ENCODE assay signal across 25 cellular contexts in the genomic region with DNA sequence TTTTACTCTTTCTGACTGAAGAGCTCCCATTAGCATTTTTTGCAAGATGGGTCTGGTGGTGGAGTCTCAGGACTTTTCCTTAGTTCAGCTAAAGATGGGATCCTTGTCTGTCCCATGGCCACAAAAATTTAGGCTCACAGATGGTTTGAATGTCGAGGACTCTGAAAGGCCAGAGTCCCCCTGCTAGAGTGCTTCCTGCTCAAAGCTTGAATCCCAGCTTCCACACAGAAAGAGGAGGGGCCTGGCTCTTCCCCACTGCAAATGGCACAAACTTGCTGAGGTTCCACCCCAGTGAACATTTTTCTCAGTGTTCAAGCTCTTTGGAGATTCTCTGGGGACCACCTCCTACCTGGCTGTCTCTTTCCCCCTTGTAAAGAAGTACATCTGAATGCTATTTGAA.
DNase-seq lines count a peak whose midpoint lies in the region; ATAC-seq, FAIRE-seq and TF ChIP-seq lines count a peak whose summit lies in the region.
"Had no signal": no experiment of that assay in that cellular context is flagged by ENCODE, and none has a peak within 500 bp of the region (broad histone marks: within the 10 kb centered on the region; RNA-seq: fewer than 3 reads in every experiment).

No MANE protein-coding gene starts in this region.

- H3K27me3 ChIP-seq in hepatocyte (no peaks in the 10 kb centered on the region), pancreas (no peaks in the 10 kb centered on the region)

- FAIRE-seq in A549 (lab: Jason Lieb, UNC): no peak
- peak; percentile 71 for FAIRE-seq in GM18507 (lab: Jason Lieb, UNC)
- FAIRE-seq in pancreas (lab: Jason Lieb, UNC): no peak
- FAIRE-seq: D721Med, HTR-8/SVneo had no signal

- no peaks in the 10 kb centered on the region for H3K36me3 ChIP-seq in hepatocyte (replicated peaks; ENCODE audit: insufficient read depth, low read depth)
- H3K36me3 ChIP-seq in pancreas: no peaks in the 10 kb centered on the region

- H4K20me1 ChIP-seq in hepatocyte (ENCODE audit: insufficient read depth, poor library complexity, severe bottlenecking): no peaks in the 10 kb centered on the region

- POLR2A ChIA-PET in A549 (lab: Yijun Ruan, JAX): no interaction called here

- no peak for TF ChIP-seq EP300 in A549 (IDR thresholded peaks at IDR 0.05)

- H3K27ac ChIP-seq in A549 (peak overlapping the region; percentile 82 to 84), hepatocyte (peak overlapping the region; percentile 82), pancreas (peak overlapping the region in 3 of 4 donors; percentile 28 to 81 (median 80))
- H3K27ac ChIP-seq: C4-2B, RWPE1 had no signal

- H3K4me3 ChIP-seq in A549: no peak overlapping the region
- no peak overlapping the region for H3K4me3 ChIP-seq in hepatocyte
- H3K4me3 ChIP-seq in pancreas: no peak overlapping the region

- intact Hi-C loops in pancreas (cut with DNase I): no loop called here
- intact Hi-C loops in Right ventricle myocardium inferior (cut with DNase I): no loop called here

- H2AFZ ChIP-seq in hepatocyte: peak overlapping the region; percentile 22

- ATAC-seq in A549 (no peak), pancreas (no peak), GM19035 (IDR thresholded peaks at IDR 0.05; ENCODE audit: unreplicated experiment) (no peak), GM19351 (IDR thresholded peaks at IDR 0.05; ENCODE audit: unreplicated experiment) (no peak), Right ventricle myocardium inferior (no peak)
- ATAC-seq: CD8-positive, alpha-beta T cell; Panc1 had no signal

- TF ChIP-seq CTCF in A549 (IDR thresholded peaks at IDR 0.05) (no peak), hepatocyte (IDR thresholded peaks at IDR 0.05; ENCODE audit: poor library complexity) (no peak), pancreas (IDR thresholded peaks at IDR 0.05) (no peak)

- WGBS in A549 (ENCODE audit: missing lambda C conversion rate): 71% methylated on average over 1 of the region's 1 CpG
- WGBS in hepatocyte (ENCODE audit: low lambda C conversion rate, missing lambda C conversion rate): 42% methylated on average over 1 of the region's 1 CpG
- WGBS in pancreas, 2 donors: 62 to 70% methylated on average over 1 of the region's 1 CpG

- TF ChIP-seq RAD21 in A549 (conservative IDR thresholded peaks at IDR 0.05 in 1 of 2, IDR thresholded peaks at IDR 0.05 in 1 of 2): no peak

- H3K9me2 ChIP-seq in hepatocyte (replicated peaks; ENCODE audit: insufficient read depth): no peaks in the 10 kb centered on the region

- peaks cover 34% of the 10 kb centered on the region for H3K4me1 ChIP-seq in A549
- H3K4me1 ChIP-seq in hepatocyte (ENCODE audit: insufficient read depth): peaks cover 19% of the 10 kb centered on the region
- peaks cover 16 to 26% (median 24%) of the 10 kb centered on the region in 3 donors for H3K4me1 ChIP-seq in pancreas

- H3K79me2 ChIP-seq in hepatocyte: peaks cover 20% of the 10 kb centered on the region

- H3K9me3 ChIP-seq in A549: peaks cover 43% of the 10 kb centered on the region; the same call in 2 of the 3 replicates
- no peaks in the 10 kb centered on the region for H3K9me3 ChIP-seq in hepatocyte (ENCODE audit: low read depth)
- H3K9me3 ChIP-seq in pancreas: no peaks in the 10 kb centered on the region

- H3K4me2 ChIP-seq in A549 (no peak overlapping the region), hepatocyte (peak overlapping the region; percentile 58)

- TF ChIP-seq POLR2A in A549 (IDR thresholded peaks at IDR 0.05; ENCODE audit: low read length): no peak

- DNase-seq in A549 (ENCODE audit: low read depth in 1 of 2, low spot score in 1 of 2) (no peak), GM18507 (ENCODE audit: extremely low spot score, insufficient read length, low read depth) (no peak), hepatocyte (ENCODE audit: low spot score) (no peak), pancreas (no peak), Right ventricle myocardium inferior (ENCODE audit: missing footprints) (no peak), NCI-H1092 (lab: John Stamatoyannopoulos, UW) (no peak)
- DNase-seq: CD8-positive, alpha-beta T cell; GOT3; HCEC 1CT; KBM-7; MV-4-11; NCI-H1105 treated with DMSO at 0.1 percent for 48 hours; NCI-H2029; NCI-H2227 treated with DMSO at 0.1 percent for 48 hours; NCI-H510A; NCI-H69; SHP77 treated with DMSO at 0.1 percent for 48 hours; T-helper 1 cell had no signal

- CTCF ChIA-PET in A549 (lab: Yijun Ruan, JAX): interaction anchor here (0.5 kb wide), 1 partner anchor 25 kb away, joined by 3 read pairs; no protein-coding TSS in a partner anchor

TF ChIP-seq in A549, 52 proteins besides CTCF, POLR2A, EP300 and RAD21:
- TF ChIP-seq HOXB13 (CRISPR knock-in tag; IDR thresholded peaks at IDR 0.05; ENCODE audit: low read depth): no peak
- TF ChIP-seq KDM1A (IDR thresholded peaks at IDR 0.05; ENCODE audit: low read depth): no peak
- TF ChIP-seq, protein P1, sequence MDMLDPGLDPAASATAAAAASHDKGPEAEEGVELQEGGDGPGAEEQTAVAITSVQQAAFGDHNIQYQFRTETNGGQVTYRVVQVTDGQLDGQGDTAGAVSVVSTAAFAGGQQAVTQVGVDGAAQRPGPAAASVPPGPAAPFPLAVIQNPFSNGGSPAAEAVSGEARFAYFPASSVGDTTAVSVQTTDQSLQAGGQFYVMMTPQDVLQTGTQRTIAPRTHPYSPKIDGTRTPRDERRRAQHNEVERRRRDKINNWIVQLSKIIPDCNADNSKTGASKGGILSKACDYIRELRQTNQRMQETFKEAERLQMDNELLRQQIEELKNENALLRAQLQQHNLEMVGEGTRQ (IDR thresholded peaks at IDR 0.05): no peak
- TF ChIP-seq NFE2L2 (conservative IDR thresholded peaks at IDR 0.05; ENCODE audit: low read length): no peak
